ENCODE assay signal across 2 cellular contexts in the genomic region with DNA sequence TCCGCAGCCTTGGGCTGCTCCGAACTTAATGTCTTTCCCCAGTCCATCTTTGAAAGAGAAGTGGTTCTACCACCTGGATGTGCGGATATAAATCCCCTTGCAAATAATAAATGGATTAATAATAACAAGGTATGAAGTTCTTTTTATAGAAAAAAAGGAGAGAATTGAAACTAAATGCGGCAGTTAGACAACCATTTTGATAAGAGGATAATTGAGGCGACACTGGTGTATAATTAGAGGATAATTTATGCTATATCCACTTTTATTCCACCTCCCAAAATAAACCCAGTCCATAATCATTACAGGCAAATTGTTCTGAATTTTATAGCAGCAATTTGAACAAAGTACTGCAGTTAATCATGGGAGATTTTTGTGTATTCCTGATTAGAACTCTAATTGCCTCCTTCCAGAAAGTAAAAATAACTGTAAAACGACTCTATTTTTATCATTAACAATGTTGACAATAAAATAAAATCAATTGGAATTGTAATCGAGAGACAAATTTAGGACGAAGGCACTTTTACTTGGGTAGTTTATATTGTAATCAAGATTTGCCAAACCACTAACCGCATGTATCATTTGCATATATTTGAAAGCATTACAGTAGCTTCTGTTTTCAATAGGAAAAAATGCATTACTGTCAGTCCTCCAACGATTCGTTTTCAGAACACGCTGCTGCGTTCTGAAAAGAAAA.
TF ChIP-seq lines count a peak whose summit lies in the region.

No MANE protein-coding gene starts in this region.

TF ChIP-seq in SK-N-SH, 30 proteins besides CTCF, POLR2A, EP300 and RAD21 (continued from another document):
- TF ChIP-seq RCOR1 (IDR thresholded peaks at IDR 0.05; ENCODE audit: low read length) (no peak), FOXJ3 (CRISPR knock-in tag; IDR thresholded peaks at IDR 0.05) (no peak), GATA2 (CRISPR knock-in tag; IDR thresholded peaks at IDR 0.05) (no peak), MXI1 (IDR thresholded peaks at IDR 0.05; ENCODE audit: low read depth, low read length) (no peak), MEF2A (IDR thresholded peaks at IDR 0.05; ENCODE audit: borderline replicate concordance, low read depth) (no peak)
- TF ChIP-seq, protein P1, sequence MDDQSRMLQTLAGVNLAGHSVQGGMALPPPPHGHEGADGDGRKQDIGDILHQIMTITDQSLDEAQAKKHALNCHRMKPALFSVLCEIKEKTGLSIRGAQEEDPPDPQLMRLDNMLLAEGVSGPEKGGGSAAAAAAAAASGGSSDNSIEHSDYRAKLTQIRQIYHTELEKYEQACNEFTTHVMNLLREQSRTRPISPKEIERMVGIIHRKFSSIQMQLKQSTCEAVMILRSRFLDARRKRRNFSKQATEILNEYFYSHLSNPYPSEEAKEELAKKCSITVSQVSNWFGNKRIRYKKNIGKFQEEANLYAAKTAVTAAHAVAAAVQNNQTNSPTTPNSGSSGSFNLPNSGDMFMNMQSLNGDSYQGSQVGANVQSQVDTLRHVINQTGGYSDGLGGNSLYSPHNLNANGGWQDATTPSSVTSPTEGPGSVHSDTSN (IDR thresholded peaks at IDR 0.05): no peak
TF ChIP-seq in SK-N-SH: peak in this region for 0.

TF ChIP-seq in SK-N-SH treated with all-trans-retinoic acid at 6 μM for 48 hours, 23 proteins besides CTCF, POLR2A, EP300 and RAD21 (continued from another document):
- TF ChIP-seq, protein P2, sequence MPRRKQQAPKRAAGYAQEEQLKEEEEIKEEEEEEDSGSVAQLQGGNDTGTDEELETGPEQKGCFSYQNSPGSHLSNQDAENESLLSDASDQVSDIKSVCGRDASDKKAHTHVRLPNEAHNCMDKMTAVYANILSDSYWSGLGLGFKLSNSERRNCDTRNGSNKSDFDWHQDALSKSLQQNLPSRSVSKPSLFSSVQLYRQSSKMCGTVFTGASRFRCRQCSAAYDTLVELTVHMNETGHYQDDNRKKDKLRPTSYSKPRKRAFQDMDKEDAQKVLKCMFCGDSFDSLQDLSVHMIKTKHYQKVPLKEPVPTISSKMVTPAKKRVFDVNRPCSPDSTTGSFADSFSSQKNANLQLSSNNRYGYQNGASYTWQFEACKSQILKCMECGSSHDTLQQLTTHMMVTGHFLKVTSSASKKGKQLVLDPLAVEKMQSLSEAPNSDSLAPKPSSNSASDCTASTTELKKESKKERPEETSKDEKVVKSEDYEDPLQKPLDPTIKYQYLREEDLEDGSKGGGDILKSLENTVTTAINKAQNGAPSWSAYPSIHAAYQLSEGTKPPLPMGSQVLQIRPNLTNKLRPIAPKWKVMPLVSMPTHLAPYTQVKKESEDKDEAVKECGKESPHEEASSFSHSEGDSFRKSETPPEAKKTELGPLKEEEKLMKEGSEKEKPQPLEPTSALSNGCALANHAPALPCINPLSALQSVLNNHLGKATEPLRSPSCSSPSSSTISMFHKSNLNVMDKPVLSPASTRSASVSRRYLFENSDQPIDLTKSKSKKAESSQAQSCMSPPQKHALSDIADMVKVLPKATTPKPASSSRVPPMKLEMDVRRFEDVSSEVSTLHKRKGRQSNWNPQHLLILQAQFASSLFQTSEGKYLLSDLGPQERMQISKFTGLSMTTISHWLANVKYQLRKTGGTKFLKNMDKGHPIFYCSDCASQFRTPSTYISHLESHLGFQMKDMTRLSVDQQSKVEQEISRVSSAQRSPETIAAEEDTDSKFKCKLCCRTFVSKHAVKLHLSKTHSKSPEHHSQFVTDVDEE (CRISPR knock-in tag; IDR thresholded peaks at IDR 0.05): no peak
- TF ChIP-seq TCF4 (CRISPR knock-in tag; IDR thresholded peaks at IDR 0.05; ENCODE audit: borderline replicate concordance) (no peak), SNAI2 (CRISPR knock-in tag; IDR thresholded peaks at IDR 0.05) (no peak), BACH2 (CRISPR knock-in tag; IDR thresholded peaks at IDR 0.05; ENCODE audit: borderline replicate concordance) (no peak), ZNF8 (CRISPR knock-in tag; IDR thresholded peaks at IDR 0.05) (no peak), RARB (CRISPR knock-in tag; IDR thresholded peaks at IDR 0.05) (no peak), ZC3H10 (CRISPR knock-in tag; IDR thresholded peaks at IDR 0.05) (no peak), CSDC2 (CRISPR knock-in tag; IDR thresholded peaks at IDR 0.05) (no peak), ZFP3 (CRISPR knock-in tag; IDR thresholded peaks at IDR 0.05) (no peak)
TF ChIP-seq in SK-N-SH treated with all-trans-retinoic acid at 6 μM for 48 hours: peak in this region for 0.
